In genomic region chr16:53502331-53503269, GRCh38 we compare ENCODE assay signal across 8 cellular contexts.
DNase-seq lines count a peak whose midpoint lies in the region; ATAC-seq lines count a peak whose summit lies in the region.

TSS of gene AKTIP (minus strand) at chr16:53503209. CDS start at chr16:53500259, 2,950 bp downstream.

- in situ Hi-C loops in KBM-7 (cut with MboI; ENCODE audit: low pct_unique_long_range_greater_than_20kb, low sequenced_read_pairs) = no loop called here

- H3K9me3 Mint-ChIP-seq in effector memory CD8-positive, alpha-beta T cell = no peaks in the 10 kb centered on the region

- peak within 1 kb of the TSS; percentile 90 to 95 for H3K4me3 Mint-ChIP-seq in effector memory CD8-positive, alpha-beta T cell

- ATAC-seq in GM21737 (IDR thresholded peaks at IDR 0.05; ENCODE audit: unreplicated experiment) = peak; percentile 26
- ATAC-seq in effector memory CD8-positive, alpha-beta T cell (replicated peaks) = peak; percentile 14

- DNase-seq in GM03348 (ENCODE audit: low spot score) (peak; percentile 34), KBM-7 (peak; percentile 28), medulla oblongata (ENCODE audit: extremely low spot score) (peak; percentile 26)
- peak; percentile 14 to 45 for DNase-seq in activated CD4-positive, alpha-beta T cell treated with anti-CD3 and anti-CD28 coated beads for 24 hours (ENCODE audit: low read depth in 2 of 2)
- peak in 2 of 3 experiments; percentile 14 to 17 for DNase-seq in effector memory CD8-positive, alpha-beta T cell
- DNase-seq in stimulated activated CD8-positive, alpha-beta memory T cell treated with anti-CD3 and anti-CD28 coated beads, Interleukin-4, amount 100 ng/mL, for 48 hours = peak; percentile 77
- DNase-seq in central memory CD4-positive, alpha-beta T cell = no peak

- peak within 1 kb of the TSS; percentile 95 to 96 for H3K27ac Mint-ChIP-seq in effector memory CD8-positive, alpha-beta T cell

- no peaks in the 10 kb centered on the region for H3K27me3 Mint-ChIP-seq in effector memory CD8-positive, alpha-beta T cell

- H3K36me3 Mint-ChIP-seq in effector memory CD8-positive, alpha-beta T cell (ENCODE audit: insufficient read depth) = peaks cover 18% of the 10 kb centered on the region

- H3K4me1 Mint-ChIP-seq in effector memory CD8-positive, alpha-beta T cell (ENCODE audit: low read depth in 2 of 2) = peaks cover 40 to 41% of the 10 kb centered on the region in 2 donors
